In the genomic region with DNA sequence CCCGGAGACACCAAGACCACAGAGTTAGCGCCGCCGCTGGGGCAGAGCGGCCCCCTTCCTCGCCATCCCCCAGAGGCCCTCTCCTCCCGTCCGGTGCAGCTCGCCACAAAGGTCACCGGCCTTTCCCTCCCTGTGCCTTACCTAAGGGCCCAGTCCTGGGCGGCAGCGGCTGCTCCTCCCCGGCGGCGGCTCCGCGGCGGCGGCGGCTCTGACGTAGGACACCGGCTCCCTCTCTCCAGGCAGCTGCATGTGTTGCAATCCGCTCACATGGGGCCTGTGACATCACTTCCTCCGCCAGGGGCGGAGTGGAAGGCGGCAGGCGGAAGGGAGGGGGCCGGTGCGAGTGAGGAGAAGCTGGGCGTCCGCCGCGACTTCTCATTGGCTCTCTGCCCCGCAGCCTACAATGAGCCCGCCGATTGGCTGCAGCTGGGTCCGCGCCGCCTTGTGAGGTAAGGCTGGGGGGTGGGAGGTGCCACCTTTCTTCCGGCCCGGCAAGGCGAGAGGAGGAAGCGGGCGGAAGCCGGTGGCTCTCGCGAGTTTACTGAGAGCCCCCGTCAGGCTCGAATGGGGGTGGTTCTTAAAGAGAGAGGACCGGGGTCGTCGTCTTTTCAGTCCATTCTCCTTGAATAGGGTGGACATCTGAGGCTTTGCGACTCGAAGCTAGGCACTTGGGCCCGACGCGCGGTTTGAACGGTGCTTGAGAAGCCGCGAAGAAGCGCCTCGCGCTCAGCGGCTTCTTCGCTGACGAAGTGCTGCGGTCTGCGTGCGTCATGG, we compare ENCODE assay signal across 1 cellular context.
TF ChIP-seq lines count a peak whose summit lies in the region.

ETF1 (minus strand) TSS at position 281 of the 774 bp plus-strand sequence. CDS start 318 bp downstream, outside the sequence.

TF ChIP-seq in HepG2, 621 proteins besides CTCF, POLR2A, EP300 and RAD21 (continued from another document and continues in another):
- TF ChIP-seq FOXK1 (CRISPR knock-in tag; IDR thresholded peaks at IDR 0.05; ENCODE audit: borderline replicate concordance, low read depth) (peak; percentile 87), ZBTB20 (CRISPR knock-in tag; IDR thresholded peaks at IDR 0.05; ENCODE audit: borderline replicate concordance, low read depth) (no peak), ZNF720 (CRISPR knock-in tag; IDR thresholded peaks at IDR 0.05) (no peak), ARID4A (CRISPR knock-in tag; IDR thresholded peaks at IDR 0.05; ENCODE audit: borderline replicate concordance) (peak; percentile 96), ZNF326 (CRISPR knock-in tag; IDR thresholded peaks at IDR 0.05; ENCODE audit: borderline replicate concordance) (no peak), PITX1 (CRISPR knock-in tag; IDR thresholded peaks at IDR 0.05) (peak; percentile 42; the same call in 1 of the 2 replicates), ZNF589 (CRISPR knock-in tag; conservative IDR thresholded peaks at IDR 0.05) (peak; percentile 89; the same call in 1 of the 2 replicates), MTF1 (CRISPR knock-in tag; IDR thresholded peaks at IDR 0.05) (no peak), MBD4 (IDR thresholded peaks at IDR 0.05; ENCODE audit: borderline replicate concordance, low read length) (no peak), ZNF207 (IDR thresholded peaks at IDR 0.05; ENCODE audit: borderline replicate concordance) (no peak), TGIF2 (CRISPR knock-in tag; IDR thresholded peaks at IDR 0.05) (peak; percentile 36; the same call in 1 of the 2 replicates), HNRNPL (IDR thresholded peaks at IDR 0.05; ENCODE audit: low read depth, low read length) (no peak), ZNF564 (CRISPR knock-in tag; IDR thresholded peaks at IDR 0.05) (no peak; the same call in 1 of the 2 replicates), NFIB (CRISPR knock-in tag; IDR thresholded peaks at IDR 0.05; ENCODE audit: borderline replicate concordance) (no peak), TAF1 (CRISPR knock-in tag; IDR thresholded peaks at IDR 0.05) (peak; percentile 80), ZBTB8A (CRISPR knock-in tag; IDR thresholded peaks at IDR 0.05; ENCODE audit: borderline replicate concordance, low read depth) (no peak), SNRNP70 (IDR thresholded peaks at IDR 0.05; ENCODE audit: low read depth, low read length) (no peak), SIN3A (IDR thresholded peaks at IDR 0.05; ENCODE audit: borderline replicate concordance, low read depth, low read length) (peak; percentile 64; the same call in 1 of the 2 replicates), AKAP8 (CRISPR knock-in tag; IDR thresholded peaks at IDR 0.05) (no peak), ARNT (IDR thresholded peaks at IDR 0.05) (no peak), LCORL (IDR thresholded peaks at IDR 0.05) (no peak), LCORL (CRISPR knock-in tag; IDR thresholded peaks at IDR 0.05) (peak; percentile 56; the same call in 1 of the 2 replicates), REPIN1 (CRISPR knock-in tag; IDR thresholded peaks at IDR 0.05; ENCODE audit: borderline replicate concordance, low read depth) (peak; percentile 89), IRX3 (CRISPR knock-in tag; IDR thresholded peaks at IDR 0.05; ENCODE audit: borderline replicate concordance, low read depth) (no peak), HDAC2 (CRISPR knock-in tag; IDR thresholded peaks at IDR 0.05) (no peak; the same call in none of the 2 replicates), SOX13 (IDR thresholded peaks at IDR 0.05) (no peak), SOX13 (CRISPR knock-in tag; conservative IDR thresholded peaks at IDR 0.05 in 1 of 2, IDR thresholded peaks at IDR 0.05 in 1 of 2) (peak in 1 of 2 experiments; percentile 44; a peak in 2 of 4 replicates), HNRNPK (IDR thresholded peaks at IDR 0.05; ENCODE audit: low read depth, low read length, poor library complexity, severe bottlenecking) (no peak), BCLAF1 (IDR thresholded peaks at IDR 0.05) (no peak), CBX1 (IDR thresholded peaks at IDR 0.05; ENCODE audit: low read depth) (no peak), HES4 (CRISPR knock-in tag; IDR thresholded peaks at IDR 0.05; ENCODE audit: borderline replicate concordance) (no peak), ZNF567 (CRISPR knock-in tag; IDR thresholded peaks at IDR 0.05; ENCODE audit: borderline replicate concordance) (no peak), ZNF580 (CRISPR knock-in tag; IDR thresholded peaks at IDR 0.05; ENCODE audit: borderline replicate concordance, low read depth) (peak; percentile 70; the same call in 1 of the 2 replicates), ZNF75D (CRISPR knock-in tag; IDR thresholded peaks at IDR 0.05; ENCODE audit: borderline replicate concordance) (no peak), ZNF776 (CRISPR knock-in tag; IDR thresholded peaks at IDR 0.05) (no peak), ZNF761 (CRISPR knock-in tag; conservative IDR thresholded peaks at IDR 0.05) (no peak), PAXIP1 (CRISPR knock-in tag; conservative IDR thresholded peaks at IDR 0.05) (peak; percentile 46; the same call in 1 of the 2 replicates), KAT7 (CRISPR knock-in tag; IDR thresholded peaks at IDR 0.05; ENCODE audit: borderline replicate concordance) (peak; percentile 88; the same call in 1 of the 2 replicates), MXI1 (IDR thresholded peaks at IDR 0.05; ENCODE audit: borderline replicate concordance, low read depth, low read length) (peak; percentile 72; the same call in 2 of the 3 replicates), FOSL1 (CRISPR knock-in tag; IDR thresholded peaks at IDR 0.05; ENCODE audit: borderline replicate concordance) (no peak), KMT2B (CRISPR knock-in tag; IDR thresholded peaks at IDR 0.05) (peak; percentile 92), SMYD3 (CRISPR knock-in tag; IDR thresholded peaks at IDR 0.05) (0 out of 2 replicates have a peak, but pooled peaks have one; percentile 59), ZBTB7B (CRISPR knock-in tag; IDR thresholded peaks at IDR 0.05) (no peak; the same call in 1 of the 2 replicates), MED13 (CRISPR knock-in tag; IDR thresholded peaks at IDR 0.05) (no peak)
- TF ChIP-seq, protein P1, sequence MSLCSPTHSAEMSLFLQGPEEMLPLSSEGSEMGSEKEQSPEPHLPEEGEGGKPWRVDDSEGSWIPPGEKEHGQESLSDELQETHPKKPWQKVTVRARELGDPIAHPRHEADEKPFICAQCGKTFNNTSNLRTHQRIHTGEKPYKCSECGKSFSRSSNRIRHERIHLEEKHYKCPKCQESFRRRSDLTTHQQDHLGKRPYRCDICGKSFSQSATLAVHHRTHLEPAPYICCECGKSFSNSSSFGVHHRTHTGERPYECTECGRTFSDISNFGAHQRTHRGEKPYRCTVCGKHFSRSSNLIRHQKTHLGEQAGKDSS (CRISPR knock-in tag; IDR thresholded peaks at IDR 0.05; ENCODE audit: borderline replicate concordance, low read depth): peak; percentile 79; the same call in 1 of the 2 replicates
- TF ChIP-seq, protein P2, sequence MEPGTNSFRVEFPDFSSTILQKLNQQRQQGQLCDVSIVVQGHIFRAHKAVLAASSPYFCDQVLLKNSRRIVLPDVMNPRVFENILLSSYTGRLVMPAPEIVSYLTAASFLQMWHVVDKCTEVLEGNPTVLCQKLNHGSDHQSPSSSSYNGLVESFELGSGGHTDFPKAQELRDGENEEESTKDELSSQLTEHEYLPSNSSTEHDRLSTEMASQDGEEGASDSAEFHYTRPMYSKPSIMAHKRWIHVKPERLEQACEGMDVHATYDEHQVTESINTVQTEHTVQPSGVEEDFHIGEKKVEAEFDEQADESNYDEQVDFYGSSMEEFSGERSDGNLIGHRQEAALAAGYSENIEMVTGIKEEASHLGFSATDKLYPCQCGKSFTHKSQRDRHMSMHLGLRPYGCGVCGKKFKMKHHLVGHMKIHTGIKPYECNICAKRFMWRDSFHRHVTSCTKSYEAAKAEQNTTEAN (CRISPR knock-in tag; conservative IDR thresholded peaks at IDR 0.05): no peak
- TF ChIP-seq, protein P3, sequence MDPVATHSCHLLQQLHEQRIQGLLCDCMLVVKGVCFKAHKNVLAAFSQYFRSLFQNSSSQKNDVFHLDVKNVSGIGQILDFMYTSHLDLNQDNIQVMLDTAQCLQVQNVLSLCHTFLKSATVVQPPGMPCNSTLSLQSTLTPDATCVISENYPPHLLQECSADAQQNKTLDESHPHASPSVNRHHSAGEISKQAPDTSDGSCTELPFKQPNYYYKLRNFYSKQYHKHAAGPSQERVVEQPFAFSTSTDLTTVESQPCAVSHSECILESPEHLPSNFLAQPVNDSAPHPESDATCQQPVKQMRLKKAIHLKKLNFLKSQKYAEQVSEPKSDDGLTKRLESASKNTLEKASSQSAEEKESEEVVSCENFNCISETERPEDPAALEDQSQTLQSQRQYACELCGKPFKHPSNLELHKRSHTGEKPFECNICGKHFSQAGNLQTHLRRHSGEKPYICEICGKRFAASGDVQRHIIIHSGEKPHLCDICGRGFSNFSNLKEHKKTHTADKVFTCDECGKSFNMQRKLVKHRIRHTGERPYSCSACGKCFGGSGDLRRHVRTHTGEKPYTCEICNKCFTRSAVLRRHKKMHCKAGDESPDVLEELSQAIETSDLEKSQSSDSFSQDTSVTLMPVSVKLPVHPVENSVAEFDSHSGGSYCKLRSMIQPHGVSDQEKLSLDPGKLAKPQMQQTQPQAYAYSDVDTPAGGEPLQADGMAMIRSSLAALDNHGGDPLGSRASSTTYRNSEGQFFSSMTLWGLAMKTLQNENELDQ (CRISPR knock-in tag; IDR thresholded peaks at IDR 0.05; ENCODE audit: borderline replicate concordance): no peak
- TF ChIP-seq, protein P4, sequence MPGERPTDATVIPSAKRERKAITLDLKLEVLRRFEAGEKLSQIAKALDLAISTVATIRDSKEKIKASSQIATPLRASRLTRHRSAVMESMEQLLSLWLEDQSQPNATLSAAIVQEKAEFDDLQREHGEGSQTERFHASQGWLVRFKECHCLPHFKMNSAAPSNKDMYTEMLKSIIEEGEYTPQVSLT (CRISPR knock-in tag; IDR thresholded peaks at IDR 0.05; ENCODE audit: borderline replicate concordance, low read depth): 0 out of 2 replicates have a peak, but pooled peaks have one; percentile 28
